In the genomic region with DNA sequence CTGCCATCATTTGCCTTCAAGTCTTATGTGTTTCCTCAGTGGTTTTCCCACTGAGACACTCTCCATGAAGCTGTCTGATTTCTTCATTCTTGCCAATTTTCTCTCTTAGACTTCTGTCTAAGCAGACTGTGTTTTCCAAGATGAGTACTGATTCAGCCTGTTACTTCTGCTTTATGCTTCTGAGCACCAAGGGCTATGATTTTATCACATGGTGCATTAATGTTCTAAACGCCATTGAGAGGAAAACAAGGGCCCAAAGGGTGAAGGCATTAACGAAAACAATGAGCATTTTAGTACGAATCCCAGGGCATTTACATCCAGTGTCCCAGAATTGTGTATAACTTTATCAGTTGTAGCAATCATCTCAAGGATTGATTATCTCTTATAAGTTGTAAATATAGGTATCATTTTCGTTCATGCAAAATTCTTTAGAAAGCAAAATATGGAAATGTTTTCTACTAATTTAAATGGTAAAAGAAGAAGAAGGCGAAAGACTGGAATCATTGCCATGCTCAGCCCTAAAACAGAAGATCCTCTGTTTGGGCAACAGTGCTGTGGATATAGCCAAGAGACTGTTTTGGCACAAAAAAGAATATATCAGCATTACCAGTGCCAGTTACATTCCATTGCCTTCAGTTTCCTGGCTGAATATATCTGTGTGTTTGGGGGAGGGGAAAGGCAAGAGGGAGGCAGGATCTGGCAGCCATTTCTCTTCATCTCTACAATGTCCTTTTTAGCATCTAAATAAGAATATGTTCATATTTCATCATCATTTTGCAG, we compare ENCODE assay signal across 20 cellular contexts.
DNase-seq lines count a peak whose midpoint lies in the region; ATAC-seq, FAIRE-seq and TF ChIP-seq lines count a peak whose summit lies in the region.
"Had no signal": no experiment of that assay in that cellular context is flagged by ENCODE, and none has a peak within 500 bp of the region (broad histone marks: within the 10 kb centered on the region; RNA-seq: fewer than 3 reads in every experiment).

No MANE protein-coding gene starts in this region.

- no peaks in the 10 kb centered on the region for H3K36me3 Mint-ChIP-seq in activated naive CD4-positive, alpha-beta T cell treated with anti-CD3 and anti-CD28 coated beads, Interleukin-2, amount 10 ng/mL, durations not matched to agents 7 days and 5 days
- H3K36me3 Mint-ChIP-seq: CD14-positive monocyte had no signal

- FAIRE-seq in keratinocyte (lab: Jason Lieb, UNC) = no peak
- FAIRE-seq: A204.1, G401.6, GM12891 had no signal

- peaks cover 8% of the 10 kb centered on the region for H3K4me1 ChIP-seq in keratinocyte (ENCODE audit: control insufficient read depth, extremely low read depth, insufficient read depth, low read length)

- H3K4me2 ChIP-seq in keratinocyte (ENCODE audit: control insufficient read depth, extremely low read depth, insufficient read depth, low read depth, low read length) = no peak overlapping the region
- H3K4me2 ChIP-seq: PC-9 had no signal

- H3K27ac ChIP-seq in keratinocyte (ENCODE audit: control insufficient read depth, insufficient read depth, low read length) = no peak overlapping the region
- no peak overlapping the region for H3K27ac ChIP-seq in RWPE1
- H3K27ac ChIP-seq: PC-9 had no signal

- no peaks in the 10 kb centered on the region for H3K36me3 ChIP-seq in keratinocyte (ENCODE audit: control insufficient read depth in 2 of 2, extremely low read depth in 1 of 2, insufficient read depth in 2 of 2, low read length in 2 of 2)

- H3K9me3 Mint-ChIP-seq in activated naive CD4-positive, alpha-beta T cell treated with anti-CD3 and anti-CD28 coated beads, Interleukin-2, amount 10 ng/mL, durations not matched to agents 7 days and 5 days = no peaks in the 10 kb centered on the region

- dilution Hi-C loops in keratinocyte (cut with MboI; ENCODE audit: extremely low pct_ligation_motif_present, low sequenced_read_pairs) = no loop called here

- no peaks in the 10 kb centered on the region for H3K9me1 ChIP-seq in keratinocyte (ENCODE audit: control insufficient read depth, extremely low read depth, insufficient read depth, low read length)

- in situ Hi-C loops in G401 (cut with HindIII; ENCODE audit: low sequenced_read_pairs) = no loop called here

- no peak overlapping the region for H3K27ac Mint-ChIP-seq in activated naive CD4-positive, alpha-beta T cell treated with anti-CD3 and anti-CD28 coated beads, Interleukin-2, amount 10 ng/mL, durations not matched to agents 7 days and 5 days
- H3K27ac Mint-ChIP-seq: CD14-positive monocyte, HFFc6 had no signal

- H3K9me3 ChIP-seq in keratinocyte (ENCODE audit: control insufficient read depth, low read depth, low read length) = no peaks in the 10 kb centered on the region

- POLR2A ChIA-PET in RWPE1 (lab: Yijun Ruan, JAX; ENCODE audit: low non-redundant PET) = no interaction called here

- H3K27me3 Mint-ChIP-seq in activated naive CD4-positive, alpha-beta T cell treated with anti-CD3 and anti-CD28 coated beads, Interleukin-2, amount 10 ng/mL, durations not matched to agents 7 days and 5 days = no peaks in the 10 kb centered on the region

- no peak overlapping the region for H3K9ac ChIP-seq in keratinocyte (ENCODE audit: control insufficient read depth, extremely low read depth, insufficient read depth, low read length)

- H3K79me2 ChIP-seq in keratinocyte (ENCODE audit: control insufficient read depth, insufficient read depth, low read length) = no peaks in the 10 kb centered on the region

- DNase-seq in G401 (ENCODE audit: low spot score) = peak; percentile 21
- DNase-seq in cerebellum (ENCODE audit: low spot score) = peak; percentile 0
- no peak for DNase-seq in keratinocyte (ENCODE audit: low read depth, low spot score)
- peak; percentile 71 for DNase-seq in pons (ENCODE audit: low spot score)
- no peak for DNase-seq in activated naive CD4-positive, alpha-beta T cell treated with anti-CD3 and anti-CD28 coated beads, Interleukin-2, amount 10 ng/mL, durations not matched to agents 7 days and 5 days
- DNase-seq in RWPE1 (ENCODE audit: low spot score) = no peak
- DNase-seq: DMS79, GOT3, HFFc6, KBM-7, NCI-H1092, NCI-H187, NCI-H69, PC-9 had no signal

- no peak for TF ChIP-seq CTCF in keratinocyte (optimal IDR thresholded peaks at IDR 0.05 in 1 of 3, IDR thresholded peaks at IDR 0.05 in 1 of 3, conservative IDR thresholded peaks at IDR 0.05 in 1 of 3; ENCODE audit: extremely low read depth in 1 of 3, insufficient read depth in 2 of 3, low read length in 3 of 3)
- no peak for TF ChIP-seq CTCF in RWPE1 (conservative IDR thresholded peaks at IDR 0.05; ENCODE audit: low read depth)

- no peak overlapping the region for H3K4me3 ChIP-seq in keratinocyte (ENCODE audit: control insufficient read depth in 2 of 3, extremely low read depth in 1 of 3, insufficient read depth in 2 of 3, low read depth in 1 of 3, low read length in 3 of 3)
- H3K4me3 ChIP-seq: PC-9 had no signal

- H2AFZ ChIP-seq in keratinocyte (ENCODE audit: control insufficient read depth, low read length) = peak overlapping the region; percentile 30
- H2AFZ ChIP-seq: PC-9 had no signal

- no peaks in the 10 kb centered on the region for H4K20me1 ChIP-seq in keratinocyte (ENCODE audit: control insufficient read depth, extremely low read depth, insufficient read depth, low read length)

- CTCF ChIA-PET in activated naive CD4-positive, alpha-beta T cell treated with anti-CD3 and anti-CD28 coated beads, Interleukin-2, amount 10 ng/mL, durations not matched to agents 7 days and 5 days (lab: Charles Lee) = no interaction called here
- CTCF ChIA-PET in RWPE1 (lab: Yijun Ruan, JAX) = interaction anchor here (0.6 kb wide), 1 partner anchor 232 kb away, joined by 3 read pairs; no protein-coding TSS in a partner anchor

- ATAC-seq in GM21526 (IDR thresholded peaks at IDR 0.05; ENCODE audit: low FRiP score, unreplicated experiment) (no peak), GM19324 (IDR thresholded peaks at IDR 0.05; ENCODE audit: low FRiP score, unreplicated experiment) (no peak)

- H3K27me3 ChIP-seq in keratinocyte (ENCODE audit: control insufficient read depth, extremely low read depth, insufficient read depth, low read length) = no peaks in the 10 kb centered on the region

- H3K4me1 Mint-ChIP-seq in activated naive CD4-positive, alpha-beta T cell treated with anti-CD3 and anti-CD28 coated beads, Interleukin-2, amount 10 ng/mL, durations not matched to agents 7 days and 5 days = no peaks in the 10 kb centered on the region
- H3K4me1 Mint-ChIP-seq: CD14-positive monocyte had no signal

- H3K4me3 Mint-ChIP-seq in activated naive CD4-positive, alpha-beta T cell treated with anti-CD3 and anti-CD28 coated beads, Interleukin-2, amount 10 ng/mL, durations not matched to agents 7 days and 5 days = no peak overlapping the region
- H3K4me3 Mint-ChIP-seq: CD14-positive monocyte, HFFc6 had no signal

Comparison
In these comparisons a context has a peak if more than half of its experiments do, and no peak if none do; other contexts are left out.
1. DNase-seq: peak in G401 (single experiment), cerebellum (single experiment) and pons (single experiment); none in keratinocyte (single experiment), activated naive CD4-positive, alpha-beta T cell treated with anti-CD3 and anti-CD28 coated beads, Interleukin-2, amount 10 ng/mL, durations not matched to agents 7 days and 5 days (single experiment) and RWPE1 (single experiment).